ENCODE assay signal across 1 cellular context in genomic region chr6:149922642-149923326, GRCh38.
TF ChIP-seq lines count a peak whose summit lies in the region.

Gene RAET1G, minus strand, starts transcription at chr6:149923121. Its CDS starts 111 bp downstream, at chr6:149923010.

TF ChIP-seq in HEK293, 187 proteins besides CTCF, POLR2A, EP300 and RAD21 (continued from another document and continues in another):
- no peak for TF ChIP-seq ZNF513 (tag by site-specific recombination; IDR thresholded peaks at IDR 0.05)
- no peak for TF ChIP-seq ZNF202 (tag by site-specific recombination; IDR thresholded peaks at IDR 0.05; ENCODE audit: borderline replicate concordance)
- TF ChIP-seq ZNF76 (tag by site-specific recombination; IDR thresholded peaks at IDR 0.05; ENCODE audit: borderline replicate concordance, low read depth), result no peak
- no peak for TF ChIP-seq ZNF488 (tag by site-specific recombination; IDR thresholded peaks at IDR 0.05)
- TF ChIP-seq REST (tag by site-specific recombination; IDR thresholded peaks at IDR 0.05), result peak; percentile 61
- TF ChIP-seq ZNF501 (tag by site-specific recombination; IDR thresholded peaks at IDR 0.05), result peak; percentile 85; the same call in 1 of the 2 replicates
- no peak for TF ChIP-seq ZNF48 (tag by site-specific recombination; IDR thresholded peaks at IDR 0.05)
- TF ChIP-seq GLIS1 (tag by site-specific recombination; IDR thresholded peaks at IDR 0.05), result peak; percentile 65
- 0 out of 2 replicates have a peak, but pooled peaks have one; percentile 11 for TF ChIP-seq ZIC2 (tag by site-specific recombination; IDR thresholded peaks at IDR 0.05)
- TF ChIP-seq ZBTB49 (tag by site-specific recombination; IDR thresholded peaks at IDR 0.05; ENCODE audit: low read depth), result no peak
- no peak for TF ChIP-seq REPIN1 (tag by site-specific recombination; IDR thresholded peaks at IDR 0.05; ENCODE audit: low read depth)
- no peak for TF ChIP-seq BCL6B (tag by site-specific recombination; IDR thresholded peaks at IDR 0.05)
- no peak for TF ChIP-seq ZNF843 (tag by site-specific recombination; IDR thresholded peaks at IDR 0.05)
- no peak for TF ChIP-seq ZNF518A (tag by site-specific recombination; conservative IDR thresholded peaks at IDR 0.05; ENCODE audit: low read depth)
- no peak for TF ChIP-seq ZNF133 (tag by site-specific recombination; IDR thresholded peaks at IDR 0.05)
- TF ChIP-seq ZNF623 (tag by site-specific recombination; IDR thresholded peaks at IDR 0.05), result no peak
- TF ChIP-seq ZNF140 (tag by site-specific recombination; IDR thresholded peaks at IDR 0.05), result no peak
- TF ChIP-seq MYNN (tag by site-specific recombination; IDR thresholded peaks at IDR 0.05; ENCODE audit: borderline replicate concordance), result no peak
- no peak for TF ChIP-seq KLF1 (tag by site-specific recombination; IDR thresholded peaks at IDR 0.05)
- peak; percentile 84 for TF ChIP-seq ZNF629 (tag by site-specific recombination; IDR thresholded peaks at IDR 0.05)
- TF ChIP-seq ZNF16 (tag by site-specific recombination; IDR thresholded peaks at IDR 0.05; ENCODE audit: low read depth), result no peak
- no peak for TF ChIP-seq ZNF571 (tag by site-specific recombination; IDR thresholded peaks at IDR 0.05)
- no peak for TF ChIP-seq ZNF514 (tag by site-specific recombination; IDR thresholded peaks at IDR 0.05)
- TF ChIP-seq ZNF19 (tag by site-specific recombination; IDR thresholded peaks at IDR 0.05; ENCODE audit: low read depth), result no peak
- TF ChIP-seq ZNF37A (tag by site-specific recombination; IDR thresholded peaks at IDR 0.05), result no peak
- no peak for TF ChIP-seq GLI4 (tag by site-specific recombination; IDR thresholded peaks at IDR 0.05)
- TF ChIP-seq ZNF398 (tag by site-specific recombination; IDR thresholded peaks at IDR 0.05), result no peak
- TF ChIP-seq ZFP3 (tag by site-specific recombination; IDR thresholded peaks at IDR 0.05; ENCODE audit: low read depth), result no peak
- no peak for TF ChIP-seq ZBTB11 (tag by site-specific recombination; conservative IDR thresholded peaks at IDR 0.05; ENCODE audit: low read depth)
- no peak for TF ChIP-seq ZNF211 (tag by site-specific recombination; IDR thresholded peaks at IDR 0.05; ENCODE audit: low read depth)
- no peak for TF ChIP-seq KLF16 (tag by site-specific recombination; IDR thresholded peaks at IDR 0.05)
- no peak for TF ChIP-seq GFI1B (tag by site-specific recombination; IDR thresholded peaks at IDR 0.05)
- no peak for TF ChIP-seq ZFP37 (tag by site-specific recombination; IDR thresholded peaks at IDR 0.05)
- TF ChIP-seq ZBTB20 (tag by site-specific recombination; IDR thresholded peaks at IDR 0.05), result no peak
- no peak for TF ChIP-seq ZNF658 (tag by site-specific recombination; IDR thresholded peaks at IDR 0.05)
- TF ChIP-seq WT1 (tag by site-specific recombination; IDR thresholded peaks at IDR 0.05), result no peak
- TF ChIP-seq ZNF768 (tag by site-specific recombination; IDR thresholded peaks at IDR 0.05), result no peak
- TF ChIP-seq ZNF521 (tag by site-specific recombination; IDR thresholded peaks at IDR 0.05), result no peak
- TF ChIP-seq ZBTB48 (tag by site-specific recombination; IDR thresholded peaks at IDR 0.05), result peak; percentile 37; the same call in 1 of the 2 replicates
- TF ChIP-seq ZNF610 (tag by site-specific recombination; IDR thresholded peaks at IDR 0.05; ENCODE audit: borderline replicate concordance), result no peak
- no peak for TF ChIP-seq ZNF549 (tag by site-specific recombination; IDR thresholded peaks at IDR 0.05)
- TF ChIP-seq ZSCAN30 (tag by site-specific recombination; IDR thresholded peaks at IDR 0.05), result 0 out of 2 replicates have a peak, but pooled peaks have one; percentile 48
- no peak for TF ChIP-seq FEZF1 (tag by site-specific recombination; IDR thresholded peaks at IDR 0.05)
- TF ChIP-seq ZNF324 (tag by site-specific recombination; IDR thresholded peaks at IDR 0.05), result no peak
- no peak for TF ChIP-seq ZNF155 (tag by site-specific recombination; IDR thresholded peaks at IDR 0.05)
